15 cellular contexts compared by ENCODE assay signal in the genomic region with DNA sequence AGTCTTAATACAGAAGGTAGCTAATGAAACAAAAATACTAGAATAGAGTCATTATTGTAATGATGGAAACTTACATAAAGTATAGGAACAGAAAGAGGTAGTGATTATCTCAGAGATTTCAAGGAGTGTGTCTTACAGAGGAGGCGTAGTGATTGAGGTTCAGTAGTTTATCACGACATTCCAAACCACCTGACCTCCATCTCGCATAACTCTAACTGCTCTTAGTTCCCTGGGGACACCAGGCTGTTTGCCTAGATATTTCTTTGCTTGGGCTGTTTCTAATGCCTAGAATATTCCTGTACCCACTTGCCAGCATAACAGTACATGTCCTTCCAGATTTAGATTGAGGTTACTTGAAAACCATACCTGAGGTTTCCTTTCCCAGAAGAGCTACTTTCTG. TPM values are rescaled to one million over a fixed set of nuclear protein-coding genes. Genes with fewer than 3 reads are reported as not detected.
DNase-seq lines count a peak whose midpoint lies in the region; ATAC-seq and TF ChIP-seq lines count a peak whose summit lies in the region.
"Had no signal": no experiment of that assay in that cellular context is flagged by ENCODE, and none has a peak within 500 bp of the region (broad histone marks: within the 10 kb centered on the region; RNA-seq: fewer than 3 reads in every experiment).

No MANE protein-coding gene starts in this region.

- no peak for TF ChIP-seq CTCF in neutrophil (IDR thresholded peaks at IDR 0.05)

- no peaks in the 10 kb centered on the region for H3K9me3 ChIP-seq in neutrophil
- H3K9me3 ChIP-seq: ascending aorta, Peyer's patch, suprapubic skin had no signal

- peak overlapping the region; percentile 41 for H3K27ac ChIP-seq in neutrophil
- H3K27ac ChIP-seq: C4-2B, parathyroid adenoma, Peyer's patch, suprapubic skin had no signal

- no peaks in the 10 kb centered on the region for H3K9me3 Mint-ChIP-seq in activated CD4-positive, alpha-beta T cell treated with anti-CD3 and anti-CD28 coated beads for 36 hours (ENCODE audit: low read depth)
- no peaks in the 10 kb centered on the region for H3K9me3 Mint-ChIP-seq in activated naive CD8-positive, alpha-beta T cell (ENCODE audit: low read depth)

- peaks cover 10% of the 10 kb centered on the region for H3K36me3 Mint-ChIP-seq in activated CD4-positive, alpha-beta T cell treated with anti-CD3 and anti-CD28 coated beads for 36 hours (ENCODE audit: low read depth)
- H3K36me3 Mint-ChIP-seq in activated naive CD8-positive, alpha-beta T cell, result peaks cover 3% of the 10 kb centered on the region

- no peaks in the 10 kb centered on the region for H3K27me3 ChIP-seq in neutrophil
- H3K27me3 ChIP-seq: ascending aorta, Peyer's patch, suprapubic skin had no signal

- H3K4me3 Mint-ChIP-seq in activated CD4-positive, alpha-beta T cell treated with anti-CD3 and anti-CD28 coated beads for 36 hours, result no peak overlapping the region
- peak overlapping the region; percentile 32 for H3K4me3 Mint-ChIP-seq in activated naive CD8-positive, alpha-beta T cell

- H3K4me3 ChIP-seq in neutrophil (ENCODE audit: low read depth in 1 of 2, low read length in 1 of 2), result no peak overlapping the region
- H3K4me3 ChIP-seq: ascending aorta, Peyer's patch, suprapubic skin had no signal

- peaks cover 55% of the 10 kb centered on the region for H3K4me1 Mint-ChIP-seq in activated CD4-positive, alpha-beta T cell treated with anti-CD3 and anti-CD28 coated beads for 36 hours
- H3K4me1 Mint-ChIP-seq in activated naive CD8-positive, alpha-beta T cell (ENCODE audit: low read depth), result peaks cover 62% of the 10 kb centered on the region

- no peak for DNase-seq in activated CD4-positive, alpha-beta T cell treated with anti-CD3 and anti-CD28 coated beads for 36 hours
- DNase-seq in activated CD4-positive, alpha-beta T cell treated with anti-CD3 and anti-CD28 coated beads, Interleukin-2, amount 50 U/mL, for 4 hours, result no peak
- DNase-seq in SHP77 treated with DMSO at 0.1 percent for 48 hours (lab: John Stamatoyannopoulos, UW) (no peak), Kasumi-1 (lab: John Stamatoyannopoulos, UW) (no peak), NCI-H1436 treated with DMSO at 0.1 percent for 48 hours (lab: John Stamatoyannopoulos, UW) (no peak)
- DNase-seq: islet precursor cell, NCI-H187, Peyer's patch had no signal

- CTCF ChIA-PET in activated CD4-positive, alpha-beta T cell treated with anti-CD3 and anti-CD28 coated beads for 36 hours (lab: Charles Lee), result interaction anchor here (0.7 kb wide), 1 partner anchor 11 kb away, joined by 4 read pairs; no protein-coding TSS in a partner anchor

- no peaks in the 10 kb centered on the region for H3K36me3 ChIP-seq in neutrophil
- H3K36me3 ChIP-seq: ascending aorta, Peyer's patch, suprapubic skin had no signal

- intact Hi-C loops in activated CD4-positive, alpha-beta T cell treated with anti-CD3 and anti-CD28 coated beads for 36 hours (cut with DNase I, micrococcal nuclease), result no loop called here

- peak overlapping the region; percentile 33 for H3K27ac Mint-ChIP-seq in activated CD4-positive, alpha-beta T cell treated with anti-CD3 and anti-CD28 coated beads for 36 hours
- H3K27ac Mint-ChIP-seq in activated naive CD8-positive, alpha-beta T cell, result peak overlapping the region; percentile 62

- POLR2A ChIA-PET in activated CD4-positive, alpha-beta T cell treated with anti-CD3 and anti-CD28 coated beads for 36 hours (lab: Charles Lee), result interaction anchor here (0.7 kb wide), 1 partner anchor 12 kb away, joined by 10 read pairs; no protein-coding TSS in a partner anchor

- peaks cover 13 to 15% of the 10 kb centered on the region in 2 experiments for H3K4me1 ChIP-seq in neutrophil (ENCODE audit: control insufficient read depth in 1 of 2, insufficient read depth in 1 of 2, low read depth in 1 of 2, low read length in 1 of 2)
- H3K4me1 ChIP-seq: Peyer's patch had no signal

- H3K27me3 Mint-ChIP-seq in activated CD4-positive, alpha-beta T cell treated with anti-CD3 and anti-CD28 coated beads for 36 hours, result no peaks in the 10 kb centered on the region
- H3K27me3 Mint-ChIP-seq in activated naive CD8-positive, alpha-beta T cell, result no peaks in the 10 kb centered on the region

- ATAC-seq in activated CD4-positive, alpha-beta T cell treated with anti-CD3 and anti-CD28 coated beads for 36 hours, result no peak
- ATAC-seq in GM21529 (IDR thresholded peaks at IDR 0.05; ENCODE audit: unreplicated experiment), result peak; percentile 46

RNA-seq across cellular contexts. Expression of gene STAG2, which starts 29.1 kb away (rescaled TPM):
- 100 to 1,000 TPM in 1 of 2 experiments, 10 to 100 TPM in 1; 91.1 to 104 TPM for total RNA-seq in activated CD4-positive, alpha-beta T cell treated with anti-CD3 and anti-CD28 coated beads for 36 hours
